In genomic region chr6:167881327-167881726, GRCh38 we compare ENCODE assay signal across 16 cellular contexts. TPM values are rescaled to one million over a fixed set of nuclear protein-coding genes. Genes with fewer than 3 reads are reported as not detected.
DNase-seq lines count a peak whose midpoint lies in the region; ATAC-seq, FAIRE-seq and TF ChIP-seq lines count a peak whose summit lies in the region.
"Had no signal": no experiment of that assay in that cellular context is flagged by ENCODE, and none has a peak within 500 bp of the region (broad histone marks: within the 10 kb centered on the region; RNA-seq: fewer than 3 reads in every experiment).

No MANE protein-coding gene starts in this region.

- H3F3A ChIP-seq in GM23338 (replicated peaks; ENCODE audit: low read depth), result no peaks in the 10 kb centered on the region

- H3K36me3 Mint-ChIP-seq in GM23338 (ENCODE audit: low read depth) (peaks cover 56% of the 10 kb centered on the region), astrocyte (ENCODE audit: low read depth, unreplicated experiment) (peaks cover 23% of the 10 kb centered on the region)
- no peaks in the 10 kb centered on the region for H3K36me3 Mint-ChIP-seq in activated naive CD4-positive, alpha-beta T cell treated with anti-CD3 and anti-CD28 coated beads, Interleukin-2, amount 10 ng/mL, durations not matched to agents 7 days and 5 days

- FAIRE-seq in astrocyte (lab: Jason Lieb, UNC), result no peak
- FAIRE-seq: A204.1, GM19239 had no signal

- no peak for TF ChIP-seq CTCF in GM23338 (conservative IDR thresholded peaks at IDR 0.05; ENCODE audit: low read depth in 2 of 2)
- no peak for TF ChIP-seq CTCF in astrocyte (IDR thresholded peaks at IDR 0.05; ENCODE audit: insufficient read depth, low read depth, low read length)
- TF ChIP-seq CTCF in tibial artery (IDR thresholded peaks at IDR 0.05), result no peak

- H3K9ac ChIP-seq in astrocyte (ENCODE audit: low read length) (no peak overlapping the region), mesendoderm (ENCODE audit: low read length) (peak overlapping the region; percentile 26)

- DNase-seq in GM23338 (ENCODE audit: low spot score) (no peak), astrocyte (ENCODE audit: low read depth) (no peak), mesendoderm (peak; percentile 88), tibial artery (no peak)
- DNase-seq in stimulated activated CD4-positive, alpha-beta T cell treated with anti-CD3 and anti-CD28 coated beads, Interleukin-2, amount 100 ng/mL, for 48 hours, result no peak
- no peak for DNase-seq in activated naive CD4-positive, alpha-beta T cell treated with anti-CD3 and anti-CD28 coated beads, Interleukin-2, amount 10 ng/mL, durations not matched to agents 7 days and 5 days
- DNase-seq: CD4-positive, alpha-beta memory T cell; DND-41; GDM1; IMR-90 had no signal

- H2AK5ac ChIP-seq in mesendoderm (ENCODE audit: low read length), result peak overlapping the region; percentile 15

- H3K4me3 ChIP-seq in GM23338, result no peak overlapping the region
- H3K4me3 ChIP-seq in astrocyte (ENCODE audit: insufficient read depth, low read depth, low read length), result no peak overlapping the region
- H3K4me3 ChIP-seq in mesendoderm (ENCODE audit: low read length), result no peak overlapping the region
- no peak overlapping the region for H3K4me3 ChIP-seq in tibial artery

- H3K4me3 Mint-ChIP-seq in GM23338 (no peak overlapping the region), astrocyte (ENCODE audit: unreplicated experiment) (peak overlapping the region; percentile 3)
- H3K4me3 Mint-ChIP-seq in activated naive CD4-positive, alpha-beta T cell treated with anti-CD3 and anti-CD28 coated beads, Interleukin-2, amount 10 ng/mL, durations not matched to agents 7 days and 5 days, result no peak overlapping the region
- H3K4me3 Mint-ChIP-seq: B cell; CD4-positive, alpha-beta memory T cell had no signal

- no peak overlapping the region for H4K8ac ChIP-seq in mesendoderm (ENCODE audit: low read depth, low read length)

- H3K27me3 Mint-ChIP-seq in GM23338 (ENCODE audit: insufficient read depth, low read depth, poor library complexity) (no peaks in the 10 kb centered on the region), astrocyte (ENCODE audit: low read depth, unreplicated experiment) (no peaks in the 10 kb centered on the region)
- H3K27me3 Mint-ChIP-seq in activated naive CD4-positive, alpha-beta T cell treated with anti-CD3 and anti-CD28 coated beads, Interleukin-2, amount 10 ng/mL, durations not matched to agents 7 days and 5 days, result peaks cover 5% of the 10 kb centered on the region
- H3K27me3 Mint-ChIP-seq: B cell; CD4-positive, alpha-beta memory T cell had no signal

- no peak overlapping the region for H4K5ac ChIP-seq in mesendoderm (ENCODE audit: low read length)

- H3K4me1 Mint-ChIP-seq in GM23338 (peaks cover 34% of the 10 kb centered on the region), astrocyte (ENCODE audit: low read depth, unreplicated experiment) (peaks cover 9% of the 10 kb centered on the region)
- H3K4me1 Mint-ChIP-seq in activated naive CD4-positive, alpha-beta T cell treated with anti-CD3 and anti-CD28 coated beads, Interleukin-2, amount 10 ng/mL, durations not matched to agents 7 days and 5 days, result no peaks in the 10 kb centered on the region
- H3K4me1 Mint-ChIP-seq: B cell; CD4-positive, alpha-beta memory T cell had no signal

- H3K27ac ChIP-seq in GM23338 (ENCODE audit: low read depth), result peak overlapping the region; percentile 60; the same call in 1 of the 2 replicates
- no peak overlapping the region for H3K27ac ChIP-seq in astrocyte (ENCODE audit: low read depth, low read length)
- peak overlapping the region; percentile 60 for H3K27ac ChIP-seq in mesendoderm (ENCODE audit: low read depth, low read length)
- H3K27ac ChIP-seq in tibial artery, result no peak overlapping the region
- H3K27ac ChIP-seq: C4-2B had no signal

- no peaks in the 10 kb centered on the region for H3K9me2 ChIP-seq in GM23338 (ENCODE audit: insufficient read depth)

- H2AFZ ChIP-seq in GM23338, result no peak overlapping the region
- H2AFZ ChIP-seq in astrocyte (ENCODE audit: low read depth, low read length), result no peak overlapping the region

- intact Hi-C loops in tibial artery (cut with DNase I; ENCODE audit: low total_unique reads), result no loop called here

- H3K79me1 ChIP-seq in mesendoderm (ENCODE audit: low read length), result no peaks in the 10 kb centered on the region

- H4K20me1 ChIP-seq in GM23338 (replicated peaks; ENCODE audit: insufficient read depth) (peaks cover 2% of the 10 kb centered on the region; the same call in 1 of the 2 replicates), astrocyte (ENCODE audit: insufficient read depth, low read length) (no peaks in the 10 kb centered on the region)

- peak overlapping the region; percentile 79 for H3K56ac ChIP-seq in mesendoderm (ENCODE audit: low read length)

- ATAC-seq in GM23338 (peak; percentile 47; the same call in 2 of the 3 replicates), HG02870 (IDR thresholded peaks at IDR 0.05; ENCODE audit: unreplicated experiment) (no peak)
- ATAC-seq: HCT116 had no signal

- peak overlapping the region; percentile 68 for H2BK5ac ChIP-seq in mesendoderm (ENCODE audit: low read length)

- H3K36me3 ChIP-seq in GM23338 (ENCODE audit: insufficient read depth) (peaks cover 13% of the 10 kb centered on the region; the same call in 1 of the 2 replicates), astrocyte (ENCODE audit: insufficient read depth, low read length) (peaks cover 8% of the 10 kb centered on the region), mesendoderm (ENCODE audit: control insufficient read depth, insufficient read depth, low read length) (peaks cover 1% of the 10 kb centered on the region), tibial artery (peaks cover 4 to 56% (median 30%) of the 10 kb centered on the region in 3 donors)

- no peak overlapping the region for H3K23ac ChIP-seq in mesendoderm (ENCODE audit: low read length)

- H3K79me2 ChIP-seq in GM23338 (replicated peaks; ENCODE audit: insufficient read depth) (0 out of 2 replicates have a peak, but pooled peaks cover 4% of the 10 kb centered on the region), astrocyte (ENCODE audit: insufficient read depth, low read length) (no peaks in the 10 kb centered on the region), mesendoderm (ENCODE audit: control insufficient read depth, insufficient read depth, low read length) (no peaks in the 10 kb centered on the region)

- H2BK120ac ChIP-seq in mesendoderm (ENCODE audit: low read depth, low read length), result no peak overlapping the region

- no CpG with 5 or more reads among the region's 2 CpGs for WGBS in mesendoderm (ENCODE audit: extremely low coverage, insufficient coverage, low lambda C conversion rate)

- no peaks in the 10 kb centered on the region for H3K9me3 Mint-ChIP-seq in GM23338
- H3K9me3 Mint-ChIP-seq in astrocyte (ENCODE audit: unreplicated experiment), result no peaks in the 10 kb centered on the region
- H3K9me3 Mint-ChIP-seq in activated naive CD4-positive, alpha-beta T cell treated with anti-CD3 and anti-CD28 coated beads, Interleukin-2, amount 10 ng/mL, durations not matched to agents 7 days and 5 days, result no peaks in the 10 kb centered on the region
- H3K9me3 Mint-ChIP-seq: CD4-positive, alpha-beta memory T cell had no signal

- no peak overlapping the region for H3K4ac ChIP-seq in mesendoderm (ENCODE audit: low read depth, low read length)

- H3K9me3 ChIP-seq in astrocyte (ENCODE audit: insufficient read depth, low read depth, low read length), result no peaks in the 10 kb centered on the region
- H3K9me3 ChIP-seq in tibial artery, result no peaks in the 10 kb centered on the region

- H3K27me3 ChIP-seq in GM23338 (ENCODE audit: insufficient read depth) (no peaks in the 10 kb centered on the region), astrocyte (ENCODE audit: insufficient read depth, low read length) (no peaks in the 10 kb centered on the region), mesendoderm (ENCODE audit: insufficient read depth, low read length, poor library complexity) (no peaks in the 10 kb centered on the region), tibial artery (no peaks in the 10 kb centered on the region)

- H2BK15ac ChIP-seq in mesendoderm (replicated peaks; ENCODE audit: low read depth), result no peak overlapping the region

- H3K27ac Mint-ChIP-seq in GM23338 (peak overlapping the region; percentile 29; the same call in 1 of the 2 replicates), astrocyte (ENCODE audit: unreplicated experiment) (no peak overlapping the region)
- H3K27ac Mint-ChIP-seq in activated naive CD4-positive, alpha-beta T cell treated with anti-CD3 and anti-CD28 coated beads, Interleukin-2, amount 10 ng/mL, durations not matched to agents 7 days and 5 days, result no peak overlapping the region
- H3K27ac Mint-ChIP-seq: B cell; CD4-positive, alpha-beta memory T cell had no signal

- peak overlapping the region; percentile 23 for H3K18ac ChIP-seq in mesendoderm (ENCODE audit: low read length)

- H3K4me2 ChIP-seq in GM23338 (no peak overlapping the region), astrocyte (ENCODE audit: low read length) (no peak overlapping the region), mesendoderm (ENCODE audit: low read length) (no peak overlapping the region)

- CTCF ChIA-PET in activated naive CD4-positive, alpha-beta T cell treated with anti-CD3 and anti-CD28 coated beads, Interleukin-2, amount 10 ng/mL, durations not matched to agents 7 days and 5 days (lab: Charles Lee), result no interaction called here

- H3K4me1 ChIP-seq in GM23338 (ENCODE audit: insufficient read depth), result peaks cover 22% of the 10 kb centered on the region
- H3K4me1 ChIP-seq in astrocyte (ENCODE audit: insufficient read depth, low read length), result no peaks in the 10 kb centered on the region
- H3K4me1 ChIP-seq in mesendoderm (ENCODE audit: control insufficient read depth, low read depth, low read length), result peaks cover 4% of the 10 kb centered on the region
- no peaks in the 10 kb centered on the region for H3K4me1 ChIP-seq in tibial artery

RNA-seq across cellular contexts. Expression of gene AFDN, which starts 54.6 kb away (rescaled TPM):
- 200 and 208 TPM in 2 replicates for total RNA-seq in GM23338 (2014; rRNA removed; shearing (Covaris generic))
- 66.9 and 78.4 TPM in 2 replicates for polyA plus RNA-seq in GM23338 (2016; fragmentation: Nextera tagmentation; extraction: Ambion mirVana)
- 95.0 and 102 TPM in 2 replicates for total RNA-seq in astrocyte
- polyA plus RNA-seq in mesendoderm (2013, experiment 1 of 2), result 115 TPM
- polyA plus RNA-seq in mesendoderm (2013, experiment 2 of 2), result 113 TPM

Comparison
In these comparisons a context has a peak if more than half of its experiments do, and no peak if none do; other contexts are left out.
1. H3K27ac ChIP-seq: peak in GM23338 (single experiment) and mesendoderm (single experiment); none in astrocyte (single experiment) and tibial artery (0 of 2).